8 cellular contexts compared by ENCODE assay signal in genomic region chr12:56129210-56129691, GRCh38. TPM values are rescaled to one million over a fixed set of nuclear protein-coding genes. Genes with fewer than 3 reads are reported as not detected.
DNase-seq lines count a peak whose midpoint lies in the region; TF ChIP-seq lines count a peak whose summit lies in the region.

No MANE protein-coding gene starts in this region.

- peak; percentile 21 to 74 (median 69) for DNase-seq in NCI-H1417 (lab: John Stamatoyannopoulos, UW)
- DNase-seq in NCI-H1417 treated with DMSO at 0.1 percent for 48 hours (lab: John Stamatoyannopoulos, UW): no peak
- peak; percentile 66 for DNase-seq in T-helper 22 cell (ENCODE audit: low read depth)
- no peak for DNase-seq in astrocyte of the cerebellum (ENCODE audit: low read depth)
- peak; percentile 25 for DNase-seq in smooth muscle cell (lab: John Stamatoyannopoulos, UW; ENCODE audit: unreplicated experiment)
- DNase-seq in NCI-H2029 treated with DMSO at 0.1 percent for 48 hours (lab: John Stamatoyannopoulos, UW): no peak

- H3K9ac ChIP-seq in HUES6 (ENCODE audit: low read length) (peak overlapping the region; percentile 92), iPS-18a (ENCODE audit: low read length) (peak overlapping the region; percentile 84), smooth muscle cell (ENCODE audit: low read depth) (peak overlapping the region; percentile 53)

- peaks cover 39% of the 10 kb centered on the region for H3K36me3 ChIP-seq in HUES6 (ENCODE audit: control insufficient read depth, insufficient read depth, low read length)
- H3K36me3 ChIP-seq in iPS-18a (ENCODE audit: control insufficient read depth, low read depth, low read length): peaks cover 34% of the 10 kb centered on the region
- H3K36me3 ChIP-seq in smooth muscle cell (ENCODE audit: low read depth): no peaks in the 10 kb centered on the region

- peaks cover 14% of the 10 kb centered on the region for H3K79me2 ChIP-seq in smooth muscle cell (ENCODE audit: low read depth)

- H3K9me3 ChIP-seq in HUES6 (ENCODE audit: control insufficient read depth, insufficient read depth, low read depth, low read length) (no peaks in the 10 kb centered on the region), iPS-18a (ENCODE audit: control insufficient read depth, low read depth, low read length) (no peaks in the 10 kb centered on the region), smooth muscle cell (replicated peaks; ENCODE audit: low read depth) (no peaks in the 10 kb centered on the region)

- peaks cover 14% of the 10 kb centered on the region for H3F3A ChIP-seq in smooth muscle cell (ENCODE audit: low read depth)

- H3K4me1 ChIP-seq in HUES6 (ENCODE audit: control insufficient read depth, insufficient read depth, low read length) (peaks cover 18% of the 10 kb centered on the region), iPS-18a (ENCODE audit: control insufficient read depth, low read depth, low read length) (peaks cover 18% of the 10 kb centered on the region), smooth muscle cell (ENCODE audit: low read depth) (peaks cover 21% of the 10 kb centered on the region)

- H3K27me3 ChIP-seq in HUES6 (ENCODE audit: control insufficient read depth, insufficient read depth, low read length) (no peaks in the 10 kb centered on the region), iPS-18a (ENCODE audit: control insufficient read depth, insufficient read depth, low read length) (no peaks in the 10 kb centered on the region), smooth muscle cell (ENCODE audit: low read depth) (no peaks in the 10 kb centered on the region)

- H3K4me3 ChIP-seq in HUES6 (ENCODE audit: low read depth, low read length) (peak overlapping the region; percentile 98), astrocyte of the cerebellum (ENCODE audit: low read depth, low read length) (peak overlapping the region; percentile 92), iPS-18a (ENCODE audit: low read length) (peak overlapping the region; percentile 82), smooth muscle cell (peak overlapping the region; percentile 82)

- in situ Hi-C loops in astrocyte of the cerebellum (cut with HindIII; ENCODE audit: low sequenced_read_pairs): loop anchor here (5.0 to 10.0 kb wide), 2 partner anchors 46 to 93 kb away; partner anchors contain the start of genes NABP2 and RNF41

- TF ChIP-seq CTCF in astrocyte of the cerebellum (IDR thresholded peaks at IDR 0.05; ENCODE audit: low read depth, low read length, missing control alignments): no peak
- no peak for TF ChIP-seq CTCF in smooth muscle cell (IDR thresholded peaks at IDR 0.05; ENCODE audit: borderline replicate concordance, insufficient read depth, poor library complexity, severe bottlenecking)

- 2% methylated on average over 26 of the region's 27 CpGs for WGBS in smooth muscle cell (ENCODE audit: low lambda C conversion rate)

- H4K20me1 ChIP-seq in smooth muscle cell (ENCODE audit: low read depth): no peaks in the 10 kb centered on the region

- peak overlapping the region; percentile 90 for H3K4me2 ChIP-seq in smooth muscle cell

- peak overlapping the region; percentile 10 for H2AFZ ChIP-seq in smooth muscle cell (ENCODE audit: low read depth)

- H3K27ac ChIP-seq in HUES6 (ENCODE audit: low read depth, low read length) (no peak overlapping the region), iPS-18a (ENCODE audit: low read length) (no peak overlapping the region), smooth muscle cell (ENCODE audit: low read depth) (peak overlapping the region; percentile 64)

RNA-seq across cellular contexts. Expression of gene ESYT1, which starts 1.2 kb away (rescaled TPM):
- total RNA-seq in smooth muscle cell: 76.0 and 87.7 TPM in 2 replicates
- polyA plus RNA-seq in smooth muscle cell: 69.5 and 77.0 TPM in 2 replicates

RNA-seq across cellular contexts. Expression of gene ZC3H10, which starts 11.2 kb away (rescaled TPM):
- total RNA-seq in smooth muscle cell: 1.9 and 6.7 TPM in 2 replicates
- 2.8 TPM in 2 replicates for polyA plus RNA-seq in smooth muscle cell

RNA-seq across cellular contexts. Expression of gene RPL41, which starts 12.8 kb away (rescaled TPM):
- total RNA-seq in smooth muscle cell: 2,929 and 3,246 TPM in 2 replicates
- 2,414 and 2,571 TPM in 2 replicates for polyA plus RNA-seq in smooth muscle cell

RNA-seq across cellular contexts. Expression of gene MYL6B, which starts 23.1 kb away (rescaled TPM):
- 44.5 and 59.0 TPM in 2 replicates for total RNA-seq in smooth muscle cell
- 107 and 121 TPM in 2 replicates for polyA plus RNA-seq in smooth muscle cell

RNA-seq across cellular contexts. Expression of gene PA2G4, which starts 24.9 kb away (rescaled TPM):
- 88.6 and 118 TPM in 2 replicates for total RNA-seq in smooth muscle cell
- 99.8 and 113 TPM in 2 replicates for polyA plus RNA-seq in smooth muscle cell

Comparison
In these comparisons a context has a peak if more than half of its experiments do, and no peak if none do; other contexts are left out.
1. DNase-seq: peak in NCI-H1417 (3 of 3), T-helper 22 cell (single experiment) and smooth muscle cell (single experiment); none in NCI-H1417 treated with DMSO at 0.1 percent for 48 hours (single experiment), astrocyte of the cerebellum (single experiment) and NCI-H2029 treated with DMSO at 0.1 percent for 48 hours (single experiment).
2. Peak in every context shown above with its lines, with median percentiles within 50 percentile points of each other: H3K4me3 ChIP-seq and H3K9ac ChIP-seq.